16 cellular contexts compared by ENCODE assay signal in genomic region chr14:81449114-81449513, GRCh38. TPM values are rescaled to one million over a fixed set of nuclear protein-coding genes. Genes with fewer than 3 reads are reported as not detected.
DNase-seq lines count a peak whose midpoint lies in the region; ATAC-seq, FAIRE-seq and TF ChIP-seq lines count a peak whose summit lies in the region.
"Had no signal": no experiment of that assay in that cellular context is flagged by ENCODE, and none has a peak within 500 bp of the region (broad histone marks: within the 10 kb centered on the region; RNA-seq: fewer than 3 reads in every experiment).

No MANE protein-coding gene starts in this region.

- no peak overlapping the region for H2BK20ac ChIP-seq in IMR-90 (ENCODE audit: low read depth, low read length)

- no peak for DNase-seq in IMR-90
- peak; percentile 31 for DNase-seq in cerebellar cortex (ENCODE audit: low spot score)
- DNase-seq in left lung = no peak
- no peak for DNase-seq in sciatic nerve (ENCODE audit: low spot score)
- DNase-seq in NOMO-1 treated with dmso at 0.1 percent for 144 hours (lab: John Stamatoyannopoulos, UW; ENCODE audit: unreplicated experiment) = no peak
- DNase-seq in D721Med (ENCODE audit: insufficient read length, low spot score) = no peak
- no peak for DNase-seq in AG08395 (ENCODE audit: low spot score)
- DNase-seq: activated effector memory CD4-positive, alpha-beta T cell treated with Interleukin-2 at 50 U/mL for 16 hours; H7; hippocampal formation; MG63; NCI-H510A; SHP77 treated with DMSO at 0.1 percent for 48 hours; stimulated activated naive CD8-positive, alpha-beta T cell treated with anti-CD3 and anti-CD28 coated beads, Interleukin-15, amount 100 ng/mL, for 72 hours had no signal

- no peak overlapping the region for H4K5ac ChIP-seq in IMR-90 (ENCODE audit: low read depth, low read length)

- no peak for FAIRE-seq in D721Med (lab: Jason Lieb, UNC)

- CTCF ChIA-PET in IMR-90 (lab: Yijun Ruan, JAX) = no interaction called here

- H3K4me1 ChIP-seq in IMR-90 (ENCODE audit: control insufficient read depth, insufficient read depth, low read length) = no peaks in the 10 kb centered on the region
- H3K4me1 ChIP-seq in left lung = peaks cover 4 to 11% of the 10 kb centered on the region in 2 donors

- H4K8ac ChIP-seq in IMR-90 (ENCODE audit: low read depth in 2 of 2, low read length in 2 of 2) = no peak overlapping the region

- POLR2A ChIA-PET in IMR-90 (lab: Charles Lee; ENCODE audit: unreplicated experiment) = no interaction called here

- dilution Hi-C loops in IMR-90 (cut with HindIII; ENCODE audit: low sequenced_read_pairs, unreplicated experiment) = no loop called here

- H2AK9ac ChIP-seq in IMR-90 (replicated peaks; ENCODE audit: low read depth, low read length, poor library complexity) = no peak overlapping the region

- no TSS peak for BruUV-seq in IMR-90 (replicated peaks; lab: Mats Ljungman, UMichigan)

- H3K4me3 ChIP-seq in IMR-90 (ENCODE audit: insufficient read depth, low read depth, low read length) = no peak overlapping the region
- no peak overlapping the region for H3K4me3 ChIP-seq in left lung
- H3K4me3 ChIP-seq: BLaER1 treated with 17β-estradiol and CSF1 and Interleukin-3, amounts not matched to agents 10 nM and 100 nM; MG63 had no signal

- H3K27me3 ChIP-seq in IMR-90 (ENCODE audit: control insufficient read depth, insufficient read depth, low read length) (peaks cover 12% of the 10 kb centered on the region), left lung (peaks cover 0 to 39% of the 10 kb centered on the region in 2 donors)
- H3K27me3 ChIP-seq: MG63 had no signal

- no peak overlapping the region for H2AK5ac ChIP-seq in IMR-90 (ENCODE audit: low read depth, low read length)

- H3K79me1 ChIP-seq in IMR-90 (ENCODE audit: low read depth in 1 of 2, low read length in 2 of 2) = no peaks in the 10 kb centered on the region

- 7% methylated on average over 2 of the region's 4 CpGs; no CpG with 5 or more reads in 1 of the 2 experiments for WGBS in IMR-90 (ENCODE audit: extremely low coverage in 2 of 2, insufficient read length in 1 of 2), 2 experiments

- in situ Hi-C loops in IMR-90 (cut with MboI; ENCODE audit: low sequenced_read_pairs) = no loop called here

- H3K4ac ChIP-seq in IMR-90 (ENCODE audit: low read depth, low read length) = no peak overlapping the region

- H3K9ac ChIP-seq in IMR-90 (ENCODE audit: low read depth, low read length) = no peak overlapping the region

- TF ChIP-seq RAD21 in IMR-90 (IDR thresholded peaks at IDR 0.05; ENCODE audit: low read length) = no peak

- no peak overlapping the region for H3K14ac ChIP-seq in IMR-90 (replicated peaks; ENCODE audit: low read depth, low read length)

- no peak overlapping the region for H2BK120ac ChIP-seq in IMR-90 (ENCODE audit: low read depth, low read length)

- ATAC-seq in IMR-90 (ENCODE audit: low read depth) = no peak
- ATAC-seq in left lung = peak; percentile 34
- ATAC-seq in sciatic nerve = peak; percentile 82
- ATAC-seq in GM21515 (IDR thresholded peaks at IDR 0.05; ENCODE audit: unreplicated experiment) = no peak
- ATAC-seq: stimulated activated naive CD8-positive, alpha-beta T cell treated with anti-CD3 and anti-CD28 coated beads, Interleukin-15, amount 100 ng/mL, for 72 hours had no signal

- H2BK5ac ChIP-seq in IMR-90 (ENCODE audit: low read depth, low read length, poor library complexity, severe bottlenecking) = no peak overlapping the region

- H3K4me2 ChIP-seq in IMR-90 (ENCODE audit: low read depth, low read length) = no peak overlapping the region; the same call in 1 of the 2 replicates

- peak overlapping the region; percentile 8 for H2AFZ ChIP-seq in IMR-90 (replicated peaks; ENCODE audit: low read length, poor library complexity)

- no peak for TF ChIP-seq POLR2A in IMR-90 (IDR thresholded peaks at IDR 0.05; ENCODE audit: low read depth, low read length)

- H3K9me1 ChIP-seq in IMR-90 (ENCODE audit: insufficient read depth, low read length) = no peaks in the 10 kb centered on the region

- H3K27ac ChIP-seq in IMR-90 (ENCODE audit: insufficient read depth, low read length) (no peak overlapping the region), left lung (no peak overlapping the region)
- H3K27ac ChIP-seq: BLaER1 treated with 17β-estradiol and CSF1 and Interleukin-3, amounts not matched to agents 10 nM and 100 nM had no signal

- TF ChIP-seq CTCF in IMR-90 (conservative IDR thresholded peaks at IDR 0.05; ENCODE audit: low read depth, low read length) (no peak), left lung (IDR thresholded peaks at IDR 0.05) (no peak), D721Med (IDR thresholded peaks at IDR 0.05; ENCODE audit: insufficient read depth, missing control alignments) (no peak)

- no peak overlapping the region for H3K18ac ChIP-seq in IMR-90 (ENCODE audit: low read depth, low read length)

- H4K91ac ChIP-seq in IMR-90 (ENCODE audit: insufficient read depth, low read depth, low read length) = no peak overlapping the region

- H3K56ac ChIP-seq in IMR-90 (ENCODE audit: extremely low read depth, insufficient read depth, low read length) = no peak overlapping the region

- intact Hi-C loops in IMR-90 (cut with micrococcal nuclease) (no loop called here), left lung (cut with DNase I) (no loop called here), sciatic nerve (cut with DNase I) (no loop called here)

- H3K9me3 ChIP-seq in IMR-90 (ENCODE audit: control insufficient read depth, insufficient read depth, low read length) = no peaks in the 10 kb centered on the region
- no peaks in the 10 kb centered on the region for H3K9me3 ChIP-seq in left lung
- H3K9me3 ChIP-seq: MG63 had no signal

- H2BK15ac ChIP-seq in IMR-90 (ENCODE audit: low read depth, low read length) = no peak overlapping the region

- no peaks in the 10 kb centered on the region for H4K20me1 ChIP-seq in IMR-90 (ENCODE audit: insufficient read depth, low read length)
- H4K20me1 ChIP-seq: BLaER1 treated with 17β-estradiol and CSF1 and Interleukin-3, amounts not matched to agents 10 nM and 100 nM had no signal

- H3K36me3 ChIP-seq in IMR-90 (ENCODE audit: control insufficient read depth, insufficient read depth, low read length) = no peaks in the 10 kb centered on the region
- H3K36me3 ChIP-seq in left lung = no peaks in the 10 kb centered on the region
- H3K36me3 ChIP-seq: BLaER1 treated with 17β-estradiol and CSF1 and Interleukin-3, amounts not matched to agents 10 nM and 100 nM; MG63 had no signal

- H3K23ac ChIP-seq in IMR-90 (ENCODE audit: low read depth, low read length) = no peak overlapping the region

TF ChIP-seq in IMR-90, 13 proteins besides CTCF, POLR2A, EP300 and RAD21:
- TF ChIP-seq CEBPB (IDR thresholded peaks at IDR 0.05; ENCODE audit: low read depth, low read length) (no peak), BHLHE40 (IDR thresholded peaks at IDR 0.05; ENCODE audit: low read depth, low read length) (no peak)

RNA-seq across cellular contexts. Expression of gene STON2, which starts 49.0 kb away (rescaled TPM):
- total RNA-seq in IMR-90 (2012; rRNA removed) (not detected in 2 replicates), left lung (10 to 100 TPM; 30.4 to 46.7 TPM), sciatic nerve (54.4 TPM)
- not detected in 2 replicates for polyA plus RNA-seq in IMR-90 (2012; rRNA removed)
- not detected in 2 replicates for polyA plus RNA-seq in IMR-90 (2012; cell fraction: cytosol; rRNA removed)
- not detected in 2 replicates for polyA plus RNA-seq in IMR-90 (2012; cell fraction: nucleus; rRNA removed; ENCODE audit: low replicate concordance)

Comparison
In these comparisons a context has a peak if more than half of its experiments do, and no peak if none do; other contexts are left out.
1. ATAC-seq: peak in left lung (single experiment) and sciatic nerve (single experiment); none in IMR-90 (single experiment) and GM21515 (single experiment).
2. RNA of gene STON2, which starts 49.0 kb away (total RNA-seq): 54.4 TPM in sciatic nerve (single experiment) and 30.4 to 46.7 TPM in left lung; not detected in IMR-90; every median in the first group is over 10 times any median in the second.